Comparison of ENCODE assay signal across 9 cellular contexts in genomic region chr20:56628873-56629463, GRCh38. TPM values are rescaled to one million over a fixed set of nuclear protein-coding genes. Genes with fewer than 3 reads are reported as not detected.
DNase-seq lines count a peak whose midpoint lies in the region; ATAC-seq, FAIRE-seq and TF ChIP-seq lines count a peak whose summit lies in the region.
"Had no signal": no experiment of that assay in that cellular context is flagged by ENCODE, and none has a peak within 500 bp of the region (broad histone marks: within the 10 kb centered on the region; RNA-seq: fewer than 3 reads in every experiment).

TSS of gene TFAP2C (plus strand) at chr20:56629306. CDS start at chr20:56629545, 239 bp downstream.

- peak; percentile 88 for DNase-seq in EH (ENCODE audit: low read depth)
- peak; percentile 84 for DNase-seq in Right ventricle myocardium superior
- DNase-seq in psoas muscle, result peak; percentile 64 to 65
- no peak for DNase-seq in activated gamma-delta T cell treated with Interleukin-2 at 50 U/mL for 16 hours
- DNase-seq in D721Med (ENCODE audit: insufficient read length, low spot score), result no peak

- intact Hi-C loops in Right ventricle myocardium superior (cut with DNase I), result no loop called here
- intact Hi-C loops in psoas muscle (cut with DNase I), result no loop called here

- H3K9me3 ChIP-seq in KOPT-K1 (ENCODE audit: insufficient read depth, low read length, poor library complexity, severe bottlenecking) (no peaks in the 10 kb centered on the region), psoas muscle (no peaks in the 10 kb centered on the region)

- ATAC-seq in activated T-helper 17 cell treated with anti-CD3 and anti-CD28 coated beads, Interleukin-2, amount 50 U/mL, for 72 hours (replicated peaks), result peak; percentile 26
- ATAC-seq in Right ventricle myocardium superior (ENCODE audit: poor library complexity), result peak; percentile 92
- ATAC-seq in psoas muscle, result peak in 3 of 4 donors; percentile 45 to 60 (median 58)
- no peak for ATAC-seq in HG02798 (IDR thresholded peaks at IDR 0.05; ENCODE audit: poor library complexity, unreplicated experiment)

- no peak for FAIRE-seq in D721Med (lab: Jason Lieb, UNC)

- H3K4me3 Mint-ChIP-seq in activated T-helper 17 cell treated with anti-CD3 and anti-CD28 coated beads, Interleukin-2, amount 50 U/mL, for 72 hours, result peak within 1 kb of the TSS; percentile 42

- H3K27ac ChIP-seq in KOPT-K1 (ENCODE audit: low read depth, low read length, poor library complexity, severe bottlenecking), result peak within 1 kb of the TSS; percentile 83
- no peak within 1 kb of the TSS for H3K27ac ChIP-seq in psoas muscle

- TF ChIP-seq CTCF in psoas muscle (IDR thresholded peaks at IDR 0.05) (no peak), D721Med (IDR thresholded peaks at IDR 0.05; ENCODE audit: insufficient read depth, missing control alignments) (no peak)

- peak within 1 kb of the TSS; percentile 56 for H3K4me3 ChIP-seq in psoas muscle

- peaks cover 34% of the 10 kb centered on the region for H3K27me3 Mint-ChIP-seq in activated T-helper 17 cell treated with anti-CD3 and anti-CD28 coated beads, Interleukin-2, amount 50 U/mL, for 72 hours

- H3K36me3 ChIP-seq in KOPT-K1 (ENCODE audit: insufficient read depth, low read length) (peaks cover 15% of the 10 kb centered on the region), psoas muscle (ENCODE audit: insufficient read depth in 1 of 2, low read depth in 1 of 2) (no peaks in the 10 kb centered on the region)

- no peak within 1 kb of the TSS for H3K27ac Mint-ChIP-seq in activated T-helper 17 cell treated with anti-CD3 and anti-CD28 coated beads, Interleukin-2, amount 50 U/mL, for 72 hours

- no peaks in the 10 kb centered on the region for H3K9me3 Mint-ChIP-seq in activated T-helper 17 cell treated with anti-CD3 and anti-CD28 coated beads, Interleukin-2, amount 50 U/mL, for 72 hours

- H3K4me1 ChIP-seq in psoas muscle, result peaks cover 6% of the 10 kb centered on the region

- WGBS in psoas muscle, 3 donors, result 0 to 2% (median 1%) methylated on average over 43 to 62 of the region's 62 CpGs

- peaks cover 9 to 97% (median 50%) of the 10 kb centered on the region in 3 donors for H3K27me3 ChIP-seq in psoas muscle (ENCODE audit: insufficient read depth in 3 of 3, low read length in 2 of 3)

- no peaks in the 10 kb centered on the region for H3K36me3 Mint-ChIP-seq in activated T-helper 17 cell treated with anti-CD3 and anti-CD28 coated beads, Interleukin-2, amount 50 U/mL, for 72 hours (ENCODE audit: low read depth)

- no peaks in the 10 kb centered on the region for H3K4me1 Mint-ChIP-seq in activated T-helper 17 cell treated with anti-CD3 and anti-CD28 coated beads, Interleukin-2, amount 50 U/mL, for 72 hours

RNA-seq across cellular contexts. Expression of gene TFAP2C, which starts in this region (rescaled TPM):
- not detected for total RNA-seq in activated T-helper 17 cell treated with anti-CD3 and anti-CD28 coated beads, Interleukin-2, amount 50 U/mL, for 72 hours
- total RNA-seq in Right ventricle myocardium superior (0.16 TPM), psoas muscle (not detected)
- under 1 TPM in 2 of 3 donors, not detected in 1; 0.03 to 0.04 TPM for polyA plus RNA-seq in psoas muscle
- total RNA-seq: T-helper 2 cell treated with Interferon-gamma antibody and Interleukin-4, amounts not matched to agents 100 ng/mL and 5 ng/mL, for 36 hours had no signal

Comparison
In these comparisons a context has a peak if more than half of its experiments do, and no peak if none do; other contexts are left out.
1. Peak in ATAC-seq in activated T-helper 17 cell treated with anti-CD3 and anti-CD28 coated beads, Interleukin-2, amount 50 U/mL, for 72 hours; RNA of the gene not detected or under 1 TPM.
2. Peak in DNase-seq and ATAC-seq in Right ventricle myocardium superior; RNA of the gene not detected or under 1 TPM.
3. Peak in DNase-seq, ATAC-seq and H3K4me3 ChIP-seq in psoas muscle; RNA of the gene not detected or under 1 TPM.